Comparison of ENCODE assay signal across 8 cellular contexts in genomic region chr6:117906905-117907599, GRCh38. TPM values are rescaled to one million over a fixed set of nuclear protein-coding genes. Genes with fewer than 3 reads are reported as not detected.
DNase-seq lines count a peak whose midpoint lies in the region; ATAC-seq, FAIRE-seq and TF ChIP-seq lines count a peak whose summit lies in the region.

TSS of gene SLC35F1 (plus strand) at chr6:117907264.

- DNase-seq in K562 (ENCODE audit: extremely low read depth in 1 of 4, low spot score in 3 of 4) (peak; percentile 21 to 34 (median 26)), PC-9 (no peak)

- H3K9me3 ChIP-seq in BLaER1: no peaks in the 10 kb centered on the region
- H3K9me3 ChIP-seq in OCI-LY1 (ENCODE audit: low read length): no peaks in the 10 kb centered on the region
- H3K9me3 ChIP-seq in K562 (replicated peaks; ENCODE audit: control insufficient read depth, insufficient read depth, low read depth, low read length): no peaks in the 10 kb centered on the region
- no peaks in the 10 kb centered on the region for H3K9me3 ChIP-seq in iPS-20b (ENCODE audit: insufficient read depth, low read depth, low read length)
- no peaks in the 10 kb centered on the region for H3K9me3 ChIP-seq in skeletal muscle tissue (ENCODE audit: control insufficient read depth in 3 of 3, low read length in 3 of 3)
- no peaks in the 10 kb centered on the region for H3K9me3 ChIP-seq in PC-9 (ENCODE audit: insufficient read depth, low read depth)

- peak within 1 kb of the TSS; percentile 99 for H3K4me2 ChIP-seq in BLaER1
- H3K4me2 ChIP-seq in OCI-LY1 (ENCODE audit: low read length): peak within 1 kb of the TSS; percentile 47; the same call in 1 of the 2 replicates
- no peak within 1 kb of the TSS for H3K4me2 ChIP-seq in K562 (ENCODE audit: insufficient read depth, low read length)
- H3K4me2 ChIP-seq in PC-9: no peak within 1 kb of the TSS

- H3K79me2 ChIP-seq in OCI-LY1 (ENCODE audit: insufficient read depth, low read length) (no peaks in the 10 kb centered on the region), K562 (ENCODE audit: control insufficient read depth, insufficient read depth, low read length) (no peaks in the 10 kb centered on the region), PC-9 (ENCODE audit: low read depth) (no peaks in the 10 kb centered on the region)

- TF ChIP-seq EP300 in K562 (IDR thresholded peaks at IDR 0.05; ENCODE audit: low read length): no peak

- H3K36me3 ChIP-seq in BLaER1 (no peaks in the 10 kb centered on the region), OCI-LY1 (ENCODE audit: insufficient read depth, low read length) (no peaks in the 10 kb centered on the region), K562 (ENCODE audit: control insufficient read depth, insufficient read depth, low read length) (no peaks in the 10 kb centered on the region), iPS-20b (ENCODE audit: insufficient read depth, low read depth, low read length) (no peaks in the 10 kb centered on the region), skeletal muscle tissue (ENCODE audit: control insufficient read depth in 3 of 3, insufficient read depth in 3 of 3, low read length in 3 of 3) (no peaks in the 10 kb centered on the region), PC-9 (ENCODE audit: low read depth) (no peaks in the 10 kb centered on the region)

- H3K27ac ChIP-seq in BLaER1 (no peak within 1 kb of the TSS), OCI-LY1 (ENCODE audit: low read depth, low read length, poor library complexity, severe bottlenecking) (no peak within 1 kb of the TSS), K562 (ENCODE audit: extremely low read depth, low read depth, low read length) (no peak within 1 kb of the TSS), iPS-20b (ENCODE audit: low read length) (no peak within 1 kb of the TSS), skeletal muscle tissue (ENCODE audit: low read depth, low read length) (no peak within 1 kb of the TSS), PC-9 (no peak within 1 kb of the TSS)

- POLR2A ChIA-PET in K562 (lab: Yijun Ruan, JAX) (no interaction called here), PC-9 (lab: Charles Lee; ENCODE audit: unreplicated experiment) (no interaction called here)

- intact Hi-C loops in K562 (cut with micrococcal nuclease) (no loop called here), PC-9 (cut with micrococcal nuclease; ENCODE audit: unreplicated experiment) (no loop called here)

- TF ChIP-seq RAD21 in K562 (CRISPR knock-in tag; conservative IDR thresholded peaks at IDR 0.05 in 1 of 2, IDR thresholded peaks at IDR 0.05 in 1 of 2): no peak

- H3F3A ChIP-seq in OCI-LY1 (ENCODE audit: insufficient read depth, low read length): no peaks in the 10 kb centered on the region
- H3F3A ChIP-seq in PC-9 (ENCODE audit: insufficient read depth, low read depth): no peaks in the 10 kb centered on the region

- peak within 1 kb of the TSS; percentile 57 for H3K9ac ChIP-seq in BLaER1
- no peak within 1 kb of the TSS for H3K9ac ChIP-seq in OCI-LY1 (ENCODE audit: low read length)
- no peak within 1 kb of the TSS for H3K9ac ChIP-seq in K562 (ENCODE audit: insufficient read depth in 1 of 2, low read depth in 2 of 2, low read length in 2 of 2)
- peak within 1 kb of the TSS; percentile 54; the same call in 1 of the 2 replicates for H3K9ac ChIP-seq in iPS-20b (ENCODE audit: low read depth, low read length)
- no peak within 1 kb of the TSS for H3K9ac ChIP-seq in skeletal muscle tissue (ENCODE audit: low read depth in 1 of 3, low read length in 3 of 3)

- TF ChIP-seq POLR2A in K562 (conservative IDR thresholded peaks at IDR 0.05): no peak

- H3K4me1 ChIP-seq in BLaER1 (peaks cover 15% of the 10 kb centered on the region), OCI-LY1 (ENCODE audit: insufficient read depth, low read length, severe bottlenecking) (no peaks in the 10 kb centered on the region), K562 (replicated peaks in 1 of 2; ENCODE audit: control insufficient read depth in 2 of 2, insufficient read depth in 2 of 2, low read length in 2 of 2) (peaks cover 0 to 12% of the 10 kb centered on the region in 2 experiments; a peak in 2 of 5 replicates), iPS-20b (ENCODE audit: insufficient read depth, low read length) (peaks cover 6% of the 10 kb centered on the region; the same call in 1 of the 2 replicates), skeletal muscle tissue (ENCODE audit: control insufficient read depth in 3 of 3, insufficient read depth in 3 of 3, low read length in 3 of 3) (peaks cover 0 to 12% (median 7%) of the 10 kb centered on the region in 3 donors), PC-9 (replicated peaks; ENCODE audit: insufficient read depth) (no peaks in the 10 kb centered on the region)

- H3K27me3 ChIP-seq in BLaER1 (peaks cover 21% of the 10 kb centered on the region), OCI-LY1 (ENCODE audit: insufficient read depth, low read length) (no peaks in the 10 kb centered on the region), K562 (ENCODE audit: control insufficient read depth in 2 of 2, insufficient read depth in 2 of 2, low read length in 2 of 2) (no peaks in the 10 kb centered on the region), iPS-20b (ENCODE audit: insufficient read depth, low read length) (peaks cover 50% of the 10 kb centered on the region), skeletal muscle tissue (ENCODE audit: control insufficient read depth in 3 of 3, insufficient read depth in 3 of 3, low read length in 3 of 3) (peaks cover 22 to 28% (median 25%) of the 10 kb centered on the region in 3 donors), PC-9 (ENCODE audit: insufficient read depth, low read depth) (no peaks in the 10 kb centered on the region)

- CTCF ChIA-PET in K562 (lab: Yijun Ruan, JAX; ENCODE audit: low intra/inter-chr PET ratio): no interaction called here
- CTCF ChIA-PET in PC-9 (lab: Charles Lee): no interaction called here

- no peak within 1 kb of the TSS for H2AFZ ChIP-seq in OCI-LY1 (ENCODE audit: low read length)
- H2AFZ ChIP-seq in K562 (ENCODE audit: low read depth, low read length): no peak within 1 kb of the TSS
- H2AFZ ChIP-seq in PC-9: no peak within 1 kb of the TSS

- H3K9me1 ChIP-seq in K562 (ENCODE audit: control insufficient read depth, insufficient read depth, low read length): no peaks in the 10 kb centered on the region

- 29% methylated on average over 9 of the region's 88 CpGs for WGBS in K562 (ENCODE audit: insufficient coverage, low coverage, missing lambda C conversion rate)

- TF ChIP-seq CTCF in OCI-LY1 (IDR thresholded peaks at IDR 0.05; ENCODE audit: low read length): peak; percentile 27; the same call in 1 of the 2 replicates
- TF ChIP-seq CTCF in K562 (IDR thresholded peaks at IDR 0.05 in 2 of 3, conservative IDR thresholded peaks at IDR 0.05 in 1 of 3; ENCODE audit: insufficient read depth in 2 of 3, low read depth in 1 of 3, low read length in 3 of 3): peak; percentile 6 to 46 (median 22); a peak in 3 of 6 replicates
- TF ChIP-seq CTCF in PC-9 (conservative IDR thresholded peaks at IDR 0.05): no peak

- H4K20me1 ChIP-seq in BLaER1: no peaks in the 10 kb centered on the region
- H4K20me1 ChIP-seq in OCI-LY1 (ENCODE audit: insufficient read depth, low read length): no peaks in the 10 kb centered on the region
- H4K20me1 ChIP-seq in K562 (replicated peaks; ENCODE audit: control insufficient read depth, insufficient read depth, low read length): no peaks in the 10 kb centered on the region
- H4K20me1 ChIP-seq in PC-9 (ENCODE audit: insufficient read depth): 0 out of 2 replicates have a peak, but pooled peaks cover 4% of the 10 kb centered on the region

- H3K9me2 ChIP-seq in OCI-LY1 (ENCODE audit: low read depth, low read length): no peaks in the 10 kb centered on the region
- H3K9me2 ChIP-seq in PC-9 (ENCODE audit: insufficient read depth): peaks cover 2% of the 10 kb centered on the region; the same call in 1 of the 2 replicates

- H3K4me3 ChIP-seq in BLaER1 (peak within 1 kb of the TSS; percentile 82), OCI-LY1 (ENCODE audit: low read depth, low read length, poor library complexity, severe bottlenecking) (peak within 1 kb of the TSS; percentile 45), K562 (peak within 1 kb of the TSS; percentile 28), iPS-20b (ENCODE audit: low read length) (peak within 1 kb of the TSS; percentile 76), skeletal muscle tissue (ENCODE audit: low read length in 3 of 3) (peak within 1 kb of the TSS in 2 of 3 donors; percentile 57 to 63), PC-9 (no peak within 1 kb of the TSS)

- no peak for FAIRE-seq in K562 (lab: Jason Lieb, UNC)

- in situ Hi-C loops in K562 (cut with MboI): no loop called here

- BruUV-seq in K562 (replicated peaks; lab: Mats Ljungman, UMichigan) (no TSS peak), PC-9 (replicated peaks; lab: Mats Ljungman, UMichigan) (no TSS peak)

- ATAC-seq in GM18870 (IDR thresholded peaks at IDR 0.05; ENCODE audit: unreplicated experiment): peak; percentile 44
- ATAC-seq in HG03103 (IDR thresholded peaks at IDR 0.05; ENCODE audit: low read depth, unreplicated experiment): peak; percentile 46
- peak; percentile 89 for ATAC-seq in K562

TF ChIP-seq in K562, 482 proteins besides CTCF, POLR2A, EP300 and RAD21 (continues in another document):
- TF ChIP-seq MYBL2 (IDR thresholded peaks at IDR 0.05; ENCODE audit: low read depth) (no peak), MYBL2 (CRISPR knock-in tag; IDR thresholded peaks at IDR 0.05; ENCODE audit: borderline replicate concordance) (no peak), MCM2 (IDR thresholded peaks at IDR 0.05; ENCODE audit: low read depth) (no peak), CCAR2 (IDR thresholded peaks at IDR 0.05; ENCODE audit: low read depth, low read length) (no peak), ARID1B (IDR thresholded peaks at IDR 0.05) (no peak), NR1H2 (CRISPR knock-in tag; IDR thresholded peaks at IDR 0.05) (no peak), ETS2 (tag; IDR thresholded peaks at IDR 0.05; ENCODE audit: borderline replicate concordance, poor library complexity, severe bottlenecking) (no peak)

RNA-seq across cellular contexts. Expression of gene SLC35F1, which starts in this region (rescaled TPM):
- not detected in 2 replicates for total RNA-seq in K562 (2011; cell fraction: chromatin; rRNA removed; ENCODE audit: low replicate concordance)
- total RNA-seq in K562 (2011; cell fraction: nucleolus; rRNA removed): not detected in 2 replicates
- not detected in 2 replicates for total RNA-seq in K562 (2011; cell fraction: nucleoplasm; rRNA removed)
- total RNA-seq in K562 (2014; rRNA removed): not detected in 2 replicates
- not detected in 2 replicates for total RNA-seq in K562 (2014; rRNA removed; fragmentation: Illumina TruSeq; extraction: Trizol)
- total RNA-seq in K562 (2015; rRNA removed; fragmentation: Illumina TruSeq; extraction: Trizol): not detected in 2 replicates
- not detected in 2 replicates for total RNA-seq in K562 (2021)
- polyA plus RNA-seq in K562 (2011; rRNA removed): not detected in 2 replicates
- polyA plus RNA-seq in K562 (2011; cell fraction: cytosol; rRNA removed): not detected in 2 replicates
- polyA plus RNA-seq in K562 (2011; cell fraction: nucleus; rRNA removed): not detected in 2 replicates
- 0.03 and 0.06 TPM in 2 replicates for polyA plus RNA-seq in K562 (2012)
- polyA plus RNA-seq in K562 (2014; fragmentation: Illumina TruSeq; extraction: Trizol): not detected in 2 replicates
- polyA plus RNA-seq in K562 (2014; fragmentation: Nextera tagmentation; extraction: Ambion mirVana): under 1 TPM; 0.03 to 0.06 TPM
- polyA plus RNA-seq in K562 (2014; rRNA removed): not detected in 2 replicates
- not detected in 2 replicates for polyA minus RNA-seq in K562 (2011; rRNA and poly(A)+ RNA removed)
- not detected in 2 replicates for polyA minus RNA-seq in K562 (2011; cell fraction: cytosol; rRNA and poly(A)+ RNA removed)
- not detected in 2 replicates for polyA minus RNA-seq in K562 (2011; cell fraction: nucleus; rRNA and poly(A)+ RNA removed)
- 3.1 TPM for total RNA-seq in skeletal muscle tissue
- total RNA-seq in PC-9 (2021): not detected in 2 replicates

Comparison
In these comparisons a context has a peak if more than half of its experiments do, and no peak if none do; other contexts are left out.
1. Peak in DNase-seq, ATAC-seq and H3K4me3 ChIP-seq in K562; RNA of the gene not detected or under 1 TPM.
2. H3K4me2 ChIP-seq: peak in BLaER1 (single experiment) and OCI-LY1 (single experiment); none in K562 (single experiment) and PC-9 (single experiment).
3. H3K9ac ChIP-seq: peak in BLaER1 (single experiment) and iPS-20b (single experiment); none in OCI-LY1 (single experiment), K562 (0 of 2) and skeletal muscle tissue (0 of 3).
4. Peak in every context shown above with its lines, with median percentiles within 50 percentile points of each other: ATAC-seq.